ENCODE assay signal across 8 cellular contexts in genomic region chr12:79127268-79127895, GRCh38.
A peak's percentile ranks its signal among the peaks of the same experiment; 100 is the strongest.
DNase-seq lines count a peak whose midpoint lies in the region; ATAC-seq and TF ChIP-seq lines count a peak whose summit lies in the region.

No MANE protein-coding gene starts in this region.

- no peak overlapping the region for H3K27ac Mint-ChIP-seq in activated T-helper 17 cell treated with anti-CD3 and anti-CD28 coated beads, Interleukin-2, amount 50 U/mL, for 72 hours

- TF ChIP-seq CTCF in astrocyte of the spinal cord (IDR thresholded peaks at IDR 0.05; ENCODE audit: low read depth, low read length) (no peak), GM10266 (IDR thresholded peaks at IDR 0.05; ENCODE audit: control insufficient read depth, insufficient read depth, low read depth, missing control alignments) (no peak)

- no peaks in the 10 kb centered on the region for H3K4me1 Mint-ChIP-seq in activated T-helper 17 cell treated with anti-CD3 and anti-CD28 coated beads, Interleukin-2, amount 50 U/mL, for 72 hours

- H3K36me3 ChIP-seq in ACC112 (ENCODE audit: insufficient read depth, low read length): no peaks in the 10 kb centered on the region

- in situ Hi-C loops in astrocyte of the spinal cord (cut with HindIII; ENCODE audit: low sequenced_read_pairs): no loop called here

- H3K79me2 ChIP-seq in ACC112 (ENCODE audit: control insufficient read depth, insufficient read depth, low read length, unreplicated experiment): no peaks in the 10 kb centered on the region

- no peak overlapping the region for H3K4me3 ChIP-seq in ACC112 (ENCODE audit: low read depth, low read length)
- no peak overlapping the region for H3K4me3 ChIP-seq in astrocyte of the spinal cord (ENCODE audit: low read depth, low read length)

- no peaks in the 10 kb centered on the region for H3K27me3 Mint-ChIP-seq in activated T-helper 17 cell treated with anti-CD3 and anti-CD28 coated beads, Interleukin-2, amount 50 U/mL, for 72 hours

- H3K27me3 ChIP-seq in ACC112 (ENCODE audit: insufficient read depth, low read length): no peaks in the 10 kb centered on the region

- H3K9me3 Mint-ChIP-seq in activated T-helper 17 cell treated with anti-CD3 and anti-CD28 coated beads, Interleukin-2, amount 50 U/mL, for 72 hours: peaks cover 7% of the 10 kb centered on the region

- H3K4me3 Mint-ChIP-seq in activated T-helper 17 cell treated with anti-CD3 and anti-CD28 coated beads, Interleukin-2, amount 50 U/mL, for 72 hours: no peak overlapping the region

- ATAC-seq in GM19438 (IDR thresholded peaks at IDR 0.05; ENCODE audit: low read depth, unreplicated experiment) (peak; percentile 92), HG03196 (IDR thresholded peaks at IDR 0.05; ENCODE audit: unreplicated experiment) (peak; percentile 98)
- no peak for ATAC-seq in activated T-helper 17 cell treated with anti-CD3 and anti-CD28 coated beads, Interleukin-2, amount 50 U/mL, for 72 hours (replicated peaks)

- peaks cover 18% of the 10 kb centered on the region for H3K4me1 ChIP-seq in ACC112 (ENCODE audit: control insufficient read depth, insufficient read depth, low read length, unreplicated experiment)

- peak overlapping the region; percentile 67 for H3K27ac ChIP-seq in ACC112 (ENCODE audit: low read depth, low read length)

- DNase-seq in astrocyte of the spinal cord (ENCODE audit: low read depth, low spot score) (peak; percentile 90), iPS-NIHi11 (ENCODE audit: low spot score) (no peak), mesenteric fat pad (ENCODE audit: low spot score) (no peak), GM10266 (ENCODE audit: extremely low spot score) (no peak)

- no peaks in the 10 kb centered on the region for H3K36me3 Mint-ChIP-seq in activated T-helper 17 cell treated with anti-CD3 and anti-CD28 coated beads, Interleukin-2, amount 50 U/mL, for 72 hours (ENCODE audit: low read depth)

- no peak overlapping the region for H2AFZ ChIP-seq in ACC112 (ENCODE audit: low read length, unreplicated experiment)
